Comparison of ENCODE assay signal across 18 cellular contexts in the genomic region with DNA sequence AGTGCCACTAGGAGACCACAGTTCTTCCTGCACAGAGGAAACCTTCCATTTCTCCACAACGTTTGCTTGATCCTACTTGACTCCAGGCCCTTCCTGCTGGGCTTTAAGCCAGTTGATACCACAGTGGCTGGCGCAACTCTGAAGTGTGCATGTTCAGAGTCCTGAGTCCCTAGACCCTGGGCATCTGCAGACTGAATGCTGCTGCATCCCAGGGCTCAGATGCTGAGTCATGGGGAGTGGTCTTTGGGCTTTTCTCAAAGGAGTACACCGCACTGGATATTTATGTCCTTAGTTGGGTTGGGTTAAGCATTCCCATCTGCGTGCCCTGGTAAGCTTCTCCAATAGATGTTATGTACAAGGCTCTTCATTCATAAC.
DNase-seq lines count a peak whose midpoint lies in the region; ATAC-seq, FAIRE-seq and TF ChIP-seq lines count a peak whose summit lies in the region.
"Had no signal": no experiment of that assay in that cellular context is flagged by ENCODE, and none has a peak within 500 bp of the region (broad histone marks: within the 10 kb centered on the region; RNA-seq: fewer than 3 reads in every experiment).

No MANE protein-coding gene starts in this region.

- H3K4me2 ChIP-seq in IMR-90 (ENCODE audit: low read depth, low read length), result no peak overlapping the region
- H3K4me2 ChIP-seq in H1 (ENCODE audit: insufficient read depth in 1 of 2, low read depth in 2 of 2, low read length in 2 of 2), result no peak overlapping the region
- H3K4me2 ChIP-seq: A549 had no signal

- H3K36me3 ChIP-seq in IMR-90 (ENCODE audit: control insufficient read depth, insufficient read depth, low read length) (peaks cover 6% of the 10 kb centered on the region; the same call in 1 of the 2 replicates), H1 (ENCODE audit: control insufficient read depth in 2 of 4, insufficient read depth in 4 of 4, low read length in 3 of 4) (no peaks in the 10 kb centered on the region), A673 (ENCODE audit: insufficient read depth, low read length, poor library complexity, severe bottlenecking) (no peaks in the 10 kb centered on the region)
- no peaks in the 10 kb centered on the region for H3K36me3 ChIP-seq in CD8-positive, alpha-beta T cell (ENCODE audit: insufficient read depth, low read length)
- H3K36me3 ChIP-seq: BE2C had no signal

- H4K8ac ChIP-seq in IMR-90 (ENCODE audit: low read depth in 2 of 2, low read length in 2 of 2) (peak overlapping the region; percentile 34 to 63; a peak in 2 of 4 replicates), H1 (ENCODE audit: extremely low read depth, insufficient read depth, low read length) (no peak overlapping the region)

- TF ChIP-seq CTCF in IMR-90 (conservative IDR thresholded peaks at IDR 0.05; ENCODE audit: low read depth, low read length) (no peak), H1 (IDR thresholded peaks at IDR 0.05; ENCODE audit: control extremely low read depth in 1 of 3, insufficient read depth in 1 of 3, low read depth in 1 of 3, low read length in 3 of 3) (no peak), osteocyte (IDR thresholded peaks at IDR 0.05) (no peak), A673 (conservative IDR thresholded peaks at IDR 0.05; ENCODE audit: low read depth, low read length) (no peak)
- no peak for TF ChIP-seq CTCF in CD8-positive, alpha-beta T cell (IDR thresholded peaks at IDR 0.05)

- H4K5ac ChIP-seq in IMR-90 (ENCODE audit: low read depth, low read length) (no peak overlapping the region), H1 (ENCODE audit: insufficient read length, low read depth, low read length) (no peak overlapping the region)

- H3K79me1 ChIP-seq in IMR-90 (ENCODE audit: low read depth in 1 of 2, low read length in 2 of 2) (peaks cover 24 to 31% of the 10 kb centered on the region in 2 experiments), H1 (ENCODE audit: low read depth, low read length) (no peaks in the 10 kb centered on the region)

- H3K56ac ChIP-seq in IMR-90 (ENCODE audit: extremely low read depth, insufficient read depth, low read length) (no peak overlapping the region), H1 (replicated peaks; ENCODE audit: insufficient read length, low read depth, low read length) (no peak overlapping the region)

- peaks cover 7% of the 10 kb centered on the region for H3K9me3 ChIP-seq in IMR-90 (ENCODE audit: control insufficient read depth, insufficient read depth, low read length)
- H3K9me3 ChIP-seq in H1 (ENCODE audit: insufficient read depth in 2 of 2, low read depth in 1 of 2, low read length in 1 of 2), result peaks cover 4 to 5% of the 10 kb centered on the region in 2 experiments; a peak in 1 of 4 replicates
- no peaks in the 10 kb centered on the region for H3K9me3 ChIP-seq in A673 (ENCODE audit: low read depth, low read length, poor library complexity, severe bottlenecking)
- no peaks in the 10 kb centered on the region for H3K9me3 ChIP-seq in CD8-positive, alpha-beta T cell (ENCODE audit: low read length)
- H3K9me3 ChIP-seq: BE2C had no signal

- H3K9me1 ChIP-seq in IMR-90 (ENCODE audit: insufficient read depth, low read length), result peaks cover 18% of the 10 kb centered on the region

- in situ Hi-C loops in IMR-90 (cut with MboI; ENCODE audit: low sequenced_read_pairs), result no loop called here

- H3K79me2 ChIP-seq in H1 (ENCODE audit: control insufficient read depth in 1 of 2, insufficient read depth in 2 of 2, low read length in 2 of 2), result no peaks in the 10 kb centered on the region

- no TSS peak for BruUV-seq in IMR-90 (replicated peaks; lab: Mats Ljungman, UMichigan)
- no TSS peak for BruUV-seq in A673 (replicated peaks; lab: Mats Ljungman, UMichigan)

- POLR2A ChIA-PET in IMR-90 (lab: Charles Lee; ENCODE audit: unreplicated experiment), result no interaction called here
- POLR2A ChIA-PET in H1 (lab: Charles Lee; ENCODE audit: partially characterized antibody), result no interaction called here
- POLR2A ChIA-PET in A673 (lab: Charles Lee; ENCODE audit: low non-redundant PET), result no interaction called here
- POLR2A ChIA-PET in CD8-positive, alpha-beta T cell (lab: Charles Lee), result no interaction called here

- dilution Hi-C loops in IMR-90 (cut with HindIII; ENCODE audit: low sequenced_read_pairs, unreplicated experiment), result no loop called here

- peaks cover 9% of the 10 kb centered on the region for H3K4me1 ChIP-seq in IMR-90 (ENCODE audit: control insufficient read depth, insufficient read depth, low read length)
- H3K4me1 ChIP-seq in H1 (replicated peaks in 1 of 4; ENCODE audit: control insufficient read depth in 3 of 4, insufficient read depth in 4 of 4, low read length in 3 of 4), result no peaks in the 10 kb centered on the region
- H3K4me1 ChIP-seq in A673 (ENCODE audit: insufficient read depth, low read length, poor library complexity, severe bottlenecking), result no peaks in the 10 kb centered on the region
- no peaks in the 10 kb centered on the region for H3K4me1 ChIP-seq in CD8-positive, alpha-beta T cell (ENCODE audit: insufficient read depth, low read length)
- H3K4me1 ChIP-seq: A549, BE2C had no signal

- H4K20me1 ChIP-seq in IMR-90 (ENCODE audit: insufficient read depth, low read length) (no peaks in the 10 kb centered on the region), H1 (replicated peaks in 1 of 2; ENCODE audit: control insufficient read depth in 1 of 2, insufficient read depth in 2 of 2, low read length in 2 of 2) (no peaks in the 10 kb centered on the region)

- intact Hi-C loops in IMR-90 (cut with micrococcal nuclease), result no loop called here
- intact Hi-C loops in A673 (cut with micrococcal nuclease; ENCODE audit: unreplicated experiment), result no loop called here
- intact Hi-C loops in CD8-positive, alpha-beta T cell (cut with DNase I, micrococcal nuclease), result no loop called here

- peak overlapping the region; percentile 72 for H2BK120ac ChIP-seq in IMR-90 (ENCODE audit: low read depth, low read length)
- no peak overlapping the region for H2BK120ac ChIP-seq in H1 (replicated peaks; ENCODE audit: low read depth, low read length)

- H3K4me3 Mint-ChIP-seq in osteocyte (ENCODE audit: unreplicated experiment), result no peak overlapping the region
- no peak overlapping the region for H3K4me3 Mint-ChIP-seq in CD8-positive, alpha-beta T cell
- H3K4me3 Mint-ChIP-seq: CD4-positive, alpha-beta memory T cell; H9 had no signal

- H3K4me1 Mint-ChIP-seq in osteocyte (ENCODE audit: unreplicated experiment), result peaks cover 56% of the 10 kb centered on the region
- no peaks in the 10 kb centered on the region for H3K4me1 Mint-ChIP-seq in CD8-positive, alpha-beta T cell (ENCODE audit: low read depth)
- H3K4me1 Mint-ChIP-seq: CD4-positive, alpha-beta memory T cell had no signal

- H3K36me3 Mint-ChIP-seq in osteocyte (ENCODE audit: unreplicated experiment), result peaks cover 44% of the 10 kb centered on the region
- H3K36me3 Mint-ChIP-seq in CD8-positive, alpha-beta T cell, result peaks cover 10% of the 10 kb centered on the region

- TF ChIP-seq POLR2A in IMR-90 (IDR thresholded peaks at IDR 0.05; ENCODE audit: low read depth, low read length) (no peak), H1 (IDR thresholded peaks at IDR 0.05; ENCODE audit: control extremely low read depth in 1 of 2, low read depth in 2 of 2, low read length in 2 of 2) (no peak)

- peak overlapping the region; percentile 60; the same call in 1 of the 2 replicates for H3K14ac ChIP-seq in IMR-90 (replicated peaks; ENCODE audit: low read depth, low read length)
- no peak overlapping the region for H3K14ac ChIP-seq in H1 (ENCODE audit: insufficient read length)

- no peak overlapping the region for H3K4me3 ChIP-seq in IMR-90 (ENCODE audit: insufficient read depth, low read depth, low read length)
- no peak overlapping the region for H3K4me3 ChIP-seq in H1 (ENCODE audit: extremely low read depth in 1 of 4, insufficient read depth in 2 of 4, low read depth in 3 of 4, low read length in 4 of 4)
- H3K4me3 ChIP-seq in A673 (ENCODE audit: low read depth, low read length, poor library complexity, severe bottlenecking), result no peak overlapping the region
- H3K4me3 ChIP-seq in CD8-positive, alpha-beta T cell (ENCODE audit: low read depth, low read length), result no peak overlapping the region
- H3K4me3 ChIP-seq: A549 had no signal

- H3K27ac ChIP-seq in IMR-90 (ENCODE audit: insufficient read depth, low read length), result no peak overlapping the region
- no peak overlapping the region for H3K27ac ChIP-seq in H1 (ENCODE audit: low read depth, low read length)
- H3K27ac ChIP-seq in A673 (ENCODE audit: low read depth, low read length, poor library complexity, severe bottlenecking), result no peak overlapping the region
- H3K27ac ChIP-seq in CD8-positive, alpha-beta T cell (ENCODE audit: low read depth, low read length), result no peak overlapping the region
- H3K27ac ChIP-seq: A549 had no signal

- H3K27me3 Mint-ChIP-seq in osteocyte (ENCODE audit: unreplicated experiment), result no peaks in the 10 kb centered on the region
- no peaks in the 10 kb centered on the region for H3K27me3 Mint-ChIP-seq in CD8-positive, alpha-beta T cell (ENCODE audit: low read depth)

- H3K18ac ChIP-seq in IMR-90 (ENCODE audit: low read depth, low read length) (no peak overlapping the region), H1 (ENCODE audit: extremely low read depth, low read length) (no peak overlapping the region; the same call in 1 of the 2 replicates)

- CTCF ChIA-PET in IMR-90 (lab: Yijun Ruan, JAX) (no interaction called here), H1 (lab: Charles Lee; ENCODE audit: partially characterized antibody) (interaction anchor here (1.1 kb wide), 1 partner anchor 468 kb away, joined by 3 read pairs; no protein-coding TSS in a partner anchor), A673 (lab: Charles Lee) (no interaction called here)
- CTCF ChIA-PET in CD8-positive, alpha-beta T cell (lab: Charles Lee), result no interaction called here

- no peak for TF ChIP-seq EP300 in H1 (IDR thresholded peaks at IDR 0.05; ENCODE audit: borderline replicate concordance in 1 of 2, low read depth in 2 of 2, low read length in 2 of 2)

- H2BK15ac ChIP-seq in IMR-90 (ENCODE audit: low read depth, low read length), result peak overlapping the region; percentile 54; the same call in 1 of the 3 replicates
- H2BK15ac ChIP-seq in H1 (ENCODE audit: low read length), result no peak overlapping the region

- H2AFZ ChIP-seq in IMR-90 (replicated peaks; ENCODE audit: low read length, poor library complexity), result no peak overlapping the region
- peak overlapping the region; percentile 88; the same call in 1 of the 2 replicates for H2AFZ ChIP-seq in H1 (ENCODE audit: low read length)

- H3K27ac Mint-ChIP-seq in osteocyte (ENCODE audit: unreplicated experiment), result peak overlapping the region; percentile 19
- H3K27ac Mint-ChIP-seq in CD8-positive, alpha-beta T cell, result no peak overlapping the region
- H3K27ac Mint-ChIP-seq: CD4-positive, alpha-beta memory T cell; H9 had no signal

- no peak overlapping the region for H3K9ac ChIP-seq in IMR-90 (ENCODE audit: low read depth, low read length)
- no peak overlapping the region for H3K9ac ChIP-seq in H1 (replicated peaks in 1 of 4; ENCODE audit: extremely low read depth in 1 of 4, low read depth in 3 of 4, low read length in 3 of 4)

- peak overlapping the region; percentile 18 for H2BK5ac ChIP-seq in IMR-90 (ENCODE audit: low read depth, low read length, poor library complexity, severe bottlenecking)
- H2BK5ac ChIP-seq in H1 (ENCODE audit: low read depth, low read length), result peak overlapping the region; percentile 37

- peak overlapping the region; percentile 48 for H2AK9ac ChIP-seq in IMR-90 (replicated peaks; ENCODE audit: low read depth, low read length, poor library complexity)

- ATAC-seq in IMR-90 (ENCODE audit: low read depth), result no peak
- no peak for ATAC-seq in CD8-positive, alpha-beta T cell
- ATAC-seq: A549, Panc1, SK-N-SH treated with all-trans-retinoic acid at 6 μM for 48 hours had no signal

- no peak for TF ChIP-seq RAD21 in IMR-90 (IDR thresholded peaks at IDR 0.05; ENCODE audit: low read length)
- TF ChIP-seq RAD21 in H1 (IDR thresholded peaks at IDR 0.05 in 1 of 2, conservative IDR thresholded peaks at IDR 0.05 in 1 of 2; ENCODE audit: low read depth in 2 of 2, low read length in 2 of 2), result no peak

- DNase-seq in AG20443 (ENCODE audit: low spot score) (peak; percentile 27), IMR-90 (no peak), H1 (ENCODE audit: low read depth in 1 of 2, low spot score in 2 of 2) (no peak), osteocyte (ENCODE audit: extremely low spot score, unreplicated experiment) (no peak), A673 (ENCODE audit: low spot score) (no peak), DMS153 (lab: John Stamatoyannopoulos, UW) (no peak), SKM-1 treated with dmso at 0.1 percent for 144 hours (lab: John Stamatoyannopoulos, UW; ENCODE audit: unreplicated experiment) (no peak)
- no peak for DNase-seq in CD8-positive, alpha-beta T cell
- DNase-seq: BE2C; CD4-positive, alpha-beta memory T cell; H9; NCI-H1436 treated with DMSO at 0.1 percent for 48 hours; NCI-H226; NCI-H82; SHP77 had no signal

- WGBS in IMR-90 (ENCODE audit: extremely low coverage in 2 of 2, insufficient read length in 1 of 2), 2 experiments, result no CpG with 5 or more reads among the region's 4 CpGs
- WGBS in H1 (ENCODE audit: extremely low coverage in 1 of 2, insufficient coverage in 1 of 2, insufficient read length in 1 of 2, insufficient replicate concordance in 2 of 2, low coverage in 1 of 2, low lambda C conversion rate in 2 of 2, missing lambda C conversion rate in 1 of 2), 2 experiments, result 86% methylated on average over 4 of the region's 4 CpGs; no CpG with 5 or more reads in 1 of the 2 experiments

- H3K27me3 ChIP-seq in IMR-90 (ENCODE audit: control insufficient read depth, insufficient read depth, low read length), result no peaks in the 10 kb centered on the region
- no peaks in the 10 kb centered on the region for H3K27me3 ChIP-seq in H1 (replicated peaks in 1 of 4; ENCODE audit: control insufficient read depth in 3 of 4, extremely low read depth in 1 of 4, insufficient read depth in 3 of 4, low read length in 3 of 4)
- peaks cover 11% of the 10 kb centered on the region for H3K27me3 ChIP-seq in A673 (replicated peaks; ENCODE audit: insufficient read depth, low read depth, low read length, poor library complexity)
- no peaks in the 10 kb centered on the region for H3K27me3 ChIP-seq in CD8-positive, alpha-beta T cell (ENCODE audit: insufficient read depth, low read length)
- H3K27me3 ChIP-seq: BE2C had no signal

- H2BK20ac ChIP-seq in IMR-90 (ENCODE audit: low read depth, low read length) (peak overlapping the region; percentile 64), H1 (ENCODE audit: low read length) (no peak overlapping the region)

- H3K4ac ChIP-seq in IMR-90 (ENCODE audit: low read depth, low read length) (peak overlapping the region; percentile 74), H1 (replicated peaks; ENCODE audit: insufficient read length, low read depth, low read length) (no peak overlapping the region)

- peak overlapping the region; percentile 60; the same call in 1 of the 2 replicates for H3K23ac ChIP-seq in IMR-90 (ENCODE audit: low read depth, low read length)
- no peak overlapping the region for H3K23ac ChIP-seq in H1 (ENCODE audit: insufficient read length)

- H3K9me3 Mint-ChIP-seq in osteocyte (ENCODE audit: unreplicated experiment), result peaks cover 21% of the 10 kb centered on the region
- peaks cover 17% of the 10 kb centered on the region for H3K9me3 Mint-ChIP-seq in CD8-positive, alpha-beta T cell

- no peak for FAIRE-seq in H1 (lab: Jason Lieb, UNC)
- FAIRE-seq: A549 had no signal

- peak overlapping the region; percentile 50 for H4K91ac ChIP-seq in IMR-90 (ENCODE audit: insufficient read depth, low read depth, low read length)
- no peak overlapping the region for H4K91ac ChIP-seq in H1 (replicated peaks; ENCODE audit: insufficient read length, low read length)

- no peak overlapping the region for H2BK12ac ChIP-seq in H1 (ENCODE audit: low read depth, low read length)

- H2AK5ac ChIP-seq in IMR-90 (ENCODE audit: low read depth, low read length) (peak overlapping the region; percentile 89), H1 (ENCODE audit: low read depth, low read length) (no peak overlapping the region)

- no peaks in the 10 kb centered on the region for H3K23me2 ChIP-seq in H1 (ENCODE audit: low read depth, low read length)
